9 cellular contexts compared by ENCODE assay signal in genomic region chr1:10663668-10664035, GRCh38.
DNase-seq lines count a peak whose midpoint lies in the region; ATAC-seq and TF ChIP-seq lines count a peak whose summit lies in the region.
"Had no signal": no experiment of that assay in that cellular context is flagged by ENCODE, and none has a peak within 500 bp of the region (broad histone marks: within the 10 kb centered on the region; RNA-seq: fewer than 3 reads in every experiment).

No MANE protein-coding gene starts in this region.

- H3K36me3 ChIP-seq in adrenal gland (replicated peaks in 1 of 2) (no peaks in the 10 kb centered on the region), right atrium auricular region (peaks cover 29% of the 10 kb centered on the region)

- no peak overlapping the region for H3K4me3 ChIP-seq in adrenal gland
- H3K4me3 ChIP-seq in right atrium auricular region: peak overlapping the region in 1 of 2 donors; percentile 9

- H3K27ac ChIP-seq in C4-2B: peak overlapping the region; percentile 76
- peak overlapping the region in 3 of 5 donors; percentile 62 to 82 (median 74) for H3K27ac ChIP-seq in adrenal gland
- peak overlapping the region; percentile 90 to 93 for H3K27ac ChIP-seq in right atrium auricular region

- WGBS in adrenal gland, 4 donors: 23 to 44% (median 33%) methylated on average over 7 to 16 of the region's 16 CpGs

- H3K27me3 ChIP-seq in adrenal gland (no peaks in the 10 kb centered on the region), right atrium auricular region (no peaks in the 10 kb centered on the region)

- peak; percentile 72 to 88 (median 81) for DNase-seq in adrenal gland
- DNase-seq in right atrium auricular region (ENCODE audit: low spot score): peak; percentile 75
- DNase-seq in pons (ENCODE audit: low spot score): peak; percentile 17
- DNase-seq in NCI-H345 (lab: John Stamatoyannopoulos, UW): no peak
- no peak for DNase-seq in T-helper 9 cell
- DNase-seq: CD8-positive, alpha-beta T cell had no signal

- H3K4me1 ChIP-seq in adrenal gland (replicated peaks in 1 of 2) (peaks cover 11 to 29% of the 10 kb centered on the region in 2 donors), right atrium auricular region (peaks cover 0 to 60% of the 10 kb centered on the region in 2 donors)

- ATAC-seq in GM18519 (IDR thresholded peaks at IDR 0.05; ENCODE audit: low FRiP score, unreplicated experiment) (no peak), HG03097 (IDR thresholded peaks at IDR 0.05; ENCODE audit: low FRiP score, unreplicated experiment) (no peak)
- ATAC-seq: CD8-positive, alpha-beta T cell had no signal

- peak in 1 of 2 donors; percentile 50 for TF ChIP-seq POLR2A in adrenal gland (IDR thresholded peaks at IDR 0.05)

- TF ChIP-seq CTCF in C4-2B (conservative IDR thresholded peaks at IDR 0.05) (no peak), adrenal gland (IDR thresholded peaks at IDR 0.05) (peak in 2 of 6 experiments; percentile 2 to 4), right atrium auricular region (IDR thresholded peaks at IDR 0.05) (no peak)

- intact Hi-C loops in adrenal gland (cut with DNase I): no loop called here

- H3K9me3 ChIP-seq in adrenal gland (replicated peaks in 1 of 3) (no peaks in the 10 kb centered on the region), right atrium auricular region (no peaks in the 10 kb centered on the region)

Comparison
In these comparisons a context has a peak if more than half of its experiments do, and no peak if none do; other contexts are left out.
1. DNase-seq: peak in adrenal gland (7 of 7), right atrium auricular region (single experiment) and pons (single experiment); none in NCI-H345 (single experiment) and T-helper 9 cell (single experiment).
2. Peak in every context shown above with its lines, with median percentiles within 50 percentile points of each other: H3K27ac ChIP-seq.